1 cellular context compared by ENCODE assay signal in the genomic region with DNA sequence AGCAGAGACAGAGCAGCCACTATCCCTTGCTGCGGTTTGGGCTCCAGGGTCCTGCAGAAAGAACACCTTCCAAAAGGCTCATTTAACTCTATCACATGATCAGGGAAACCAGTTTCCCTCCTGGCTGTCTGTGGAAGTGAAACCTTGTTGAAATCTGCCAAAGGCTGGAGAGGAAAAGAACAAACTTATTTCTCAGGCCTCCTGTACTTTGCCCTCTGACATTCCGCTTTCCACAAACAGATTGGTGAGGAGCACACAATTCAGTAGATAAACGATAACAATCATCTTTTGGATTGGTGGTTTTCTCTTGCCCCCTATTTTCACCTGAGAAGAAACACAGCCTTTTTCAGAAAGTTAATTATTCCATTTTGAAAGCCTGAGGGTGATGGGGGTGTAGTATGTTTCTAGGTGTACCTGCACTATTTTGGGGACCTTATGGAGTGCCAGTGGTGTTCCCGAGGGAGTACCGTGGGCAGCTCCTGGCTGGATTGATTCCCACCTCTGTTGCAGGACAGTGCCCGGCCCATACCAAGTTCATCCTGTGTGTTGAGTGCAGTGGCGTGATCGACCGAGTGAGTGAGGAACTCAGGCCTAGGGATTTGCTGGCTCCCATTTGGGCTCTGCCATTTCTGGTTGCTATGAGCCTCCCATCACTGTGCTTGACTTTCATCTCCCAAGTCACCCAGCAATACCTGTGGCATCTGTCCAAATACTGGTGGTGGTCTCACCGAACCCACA.
TF ChIP-seq lines count a peak whose summit lies in the region.

No MANE protein-coding gene starts in this region.

TF ChIP-seq in HepG2, 621 proteins besides CTCF, POLR2A, EP300 and RAD21 (continued from another document):
- TF ChIP-seq, protein P1, sequence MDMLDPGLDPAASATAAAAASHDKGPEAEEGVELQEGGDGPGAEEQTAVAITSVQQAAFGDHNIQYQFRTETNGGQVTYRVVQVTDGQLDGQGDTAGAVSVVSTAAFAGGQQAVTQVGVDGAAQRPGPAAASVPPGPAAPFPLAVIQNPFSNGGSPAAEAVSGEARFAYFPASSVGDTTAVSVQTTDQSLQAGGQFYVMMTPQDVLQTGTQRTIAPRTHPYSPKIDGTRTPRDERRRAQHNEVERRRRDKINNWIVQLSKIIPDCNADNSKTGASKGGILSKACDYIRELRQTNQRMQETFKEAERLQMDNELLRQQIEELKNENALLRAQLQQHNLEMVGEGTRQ (IDR thresholded peaks at IDR 0.05; ENCODE audit: low read depth, low read length) = no peak
- TF ChIP-seq, protein P1 (CRISPR knock-in tag; IDR thresholded peaks at IDR 0.05; ENCODE audit: borderline replicate concordance) = 0 out of 2 replicates have a peak, but pooled peaks have one; percentile 54
- TF ChIP-seq, protein P2, sequence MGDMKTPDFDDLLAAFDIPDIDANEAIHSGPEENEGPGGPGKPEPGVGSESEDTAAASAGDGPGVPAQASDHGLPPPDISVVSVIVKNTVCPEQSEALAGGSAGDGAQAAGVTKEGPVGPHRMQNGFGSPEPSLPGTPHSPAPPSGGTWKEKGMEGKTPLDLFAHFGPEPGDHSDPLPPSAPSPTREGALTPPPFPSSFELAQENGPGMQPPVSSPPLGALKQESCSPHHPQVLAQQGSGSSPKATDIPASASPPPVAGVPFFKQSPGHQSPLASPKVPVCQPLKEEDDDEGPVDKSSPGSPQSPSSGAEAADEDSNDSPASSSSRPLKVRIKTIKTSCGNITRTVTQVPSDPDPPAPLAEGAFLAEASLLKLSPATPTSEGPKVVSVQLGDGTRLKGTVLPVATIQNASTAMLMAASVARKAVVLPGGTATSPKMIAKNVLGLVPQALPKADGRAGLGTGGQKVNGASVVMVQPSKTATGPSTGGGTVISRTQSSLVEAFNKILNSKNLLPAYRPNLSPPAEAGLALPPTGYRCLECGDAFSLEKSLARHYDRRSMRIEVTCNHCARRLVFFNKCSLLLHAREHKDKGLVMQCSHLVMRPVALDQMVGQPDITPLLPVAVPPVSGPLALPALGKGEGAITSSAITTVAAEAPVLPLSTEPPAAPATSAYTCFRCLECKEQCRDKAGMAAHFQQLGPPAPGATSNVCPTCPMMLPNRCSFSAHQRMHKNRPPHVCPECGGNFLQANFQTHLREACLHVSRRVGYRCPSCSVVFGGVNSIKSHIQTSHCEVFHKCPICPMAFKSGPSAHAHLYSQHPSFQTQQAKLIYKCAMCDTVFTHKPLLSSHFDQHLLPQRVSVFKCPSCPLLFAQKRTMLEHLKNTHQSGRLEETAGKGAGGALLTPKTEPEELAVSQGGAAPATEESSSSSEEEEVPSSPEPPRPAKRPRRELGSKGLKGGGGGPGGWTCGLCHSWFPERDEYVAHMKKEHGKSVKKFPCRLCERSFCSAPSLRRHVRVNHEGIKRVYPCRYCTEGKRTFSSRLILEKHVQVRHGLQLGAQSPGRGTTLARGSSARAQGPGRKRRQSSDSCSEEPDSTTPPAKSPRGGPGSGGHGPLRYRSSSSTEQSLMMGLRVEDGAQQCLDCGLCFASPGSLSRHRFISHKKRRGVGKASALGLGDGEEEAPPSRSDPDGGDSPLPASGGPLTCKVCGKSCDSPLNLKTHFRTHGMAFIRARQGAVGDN (CRISPR knock-in tag; IDR thresholded peaks at IDR 0.05) = peak; percentile 46
- TF ChIP-seq HNF4A (CRISPR knock-in tag; IDR thresholded peaks at IDR 0.05) (peak; percentile 86), HNF4G (IDR thresholded peaks at IDR 0.05; ENCODE audit: borderline replicate concordance, low read depth, low read length) (peak; percentile 72; the same call in 1 of the 2 replicates), HNF4G (CRISPR knock-in tag; IDR thresholded peaks at IDR 0.05; ENCODE audit: borderline replicate concordance, low read depth) (no peak), ZNF33A (CRISPR knock-in tag; IDR thresholded peaks at IDR 0.05; ENCODE audit: borderline replicate concordance) (no peak), CEBPG (CRISPR knock-in tag; IDR thresholded peaks at IDR 0.05) (0 out of 2 replicates have a peak, but pooled peaks have one; percentile 9), ZMYM4 (CRISPR knock-in tag; IDR thresholded peaks at IDR 0.05) (peak; percentile 49), ZNF34 (CRISPR knock-in tag; IDR thresholded peaks at IDR 0.05; ENCODE audit: borderline replicate concordance) (no peak), CC2D1A (CRISPR knock-in tag; IDR thresholded peaks at IDR 0.05) (no peak), ZNF225 (CRISPR knock-in tag; IDR thresholded peaks at IDR 0.05) (peak; percentile 53; the same call in 1 of the 2 replicates), NR2F2 (IDR thresholded peaks at IDR 0.05; ENCODE audit: borderline replicate concordance, low read depth) (no peak), ZNF619 (CRISPR knock-in tag; IDR thresholded peaks at IDR 0.05) (no peak), KMT2B (CRISPR knock-in tag; IDR thresholded peaks at IDR 0.05) (no peak)
- TF ChIP-seq, protein P3, sequence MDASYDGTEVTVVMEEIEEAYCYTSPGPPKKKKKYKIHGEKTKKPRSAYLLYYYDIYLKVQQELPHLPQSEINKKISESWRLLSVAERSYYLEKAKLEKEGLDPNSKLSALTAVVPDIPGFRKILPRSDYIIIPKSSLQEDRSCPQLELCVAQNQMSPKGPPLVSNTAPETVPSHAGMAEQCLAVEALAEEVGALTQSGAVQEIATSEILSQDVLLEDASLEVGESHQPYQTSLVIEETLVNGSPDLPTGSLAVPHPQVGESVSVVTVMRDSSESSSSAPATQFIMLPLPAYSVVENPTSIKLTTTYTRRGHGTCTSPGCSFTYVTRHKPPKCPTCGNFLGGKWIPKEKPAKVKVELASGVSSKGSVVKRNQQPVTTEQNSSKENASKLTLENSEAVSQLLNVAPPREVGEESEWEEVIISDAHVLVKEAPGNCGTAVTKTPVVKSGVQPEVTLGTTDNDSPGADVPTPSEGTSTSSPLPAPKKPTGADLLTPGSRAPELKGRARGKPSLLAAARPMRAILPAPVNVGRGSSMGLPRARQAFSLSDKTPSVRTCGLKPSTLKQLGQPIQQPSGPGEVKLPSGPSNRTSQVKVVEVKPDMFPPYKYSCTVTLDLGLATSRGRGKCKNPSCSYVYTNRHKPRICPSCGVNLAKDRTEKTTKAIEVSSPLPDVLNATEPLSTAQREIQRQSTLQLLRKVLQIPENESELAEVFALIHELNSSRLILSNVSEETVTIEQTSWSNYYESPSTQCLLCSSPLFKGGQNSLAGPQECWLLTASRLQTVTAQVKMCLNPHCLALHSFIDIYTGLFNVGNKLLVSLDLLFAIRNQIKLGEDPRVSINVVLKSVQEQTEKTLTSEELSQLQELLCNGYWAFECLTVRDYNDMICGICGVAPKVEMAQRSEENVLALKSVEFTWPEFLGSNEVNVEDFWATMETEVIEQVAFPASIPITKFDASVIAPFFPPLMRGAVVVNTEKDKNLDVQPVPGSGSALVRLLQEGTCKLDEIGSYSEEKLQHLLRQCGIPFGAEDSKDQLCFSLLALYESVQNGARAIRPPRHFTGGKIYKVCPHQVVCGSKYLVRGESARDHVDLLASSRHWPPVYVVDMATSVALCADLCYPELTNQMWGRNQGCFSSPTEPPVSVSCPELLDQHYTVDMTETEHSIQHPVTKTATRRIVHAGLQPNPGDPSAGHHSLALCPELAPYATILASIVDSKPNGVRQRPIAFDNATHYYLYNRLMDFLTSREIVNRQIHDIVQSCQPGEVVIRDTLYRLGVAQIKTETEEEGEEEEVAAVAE (CRISPR knock-in tag; IDR thresholded peaks at IDR 0.05; ENCODE audit: borderline replicate concordance) = peak; percentile 63; the same call in 1 of the 2 replicates
